ENCODE assay signal across 9 cellular contexts in genomic region chr1:17274186-17275170, GRCh38.
DNase-seq lines count a peak whose midpoint lies in the region; ATAC-seq, FAIRE-seq and TF ChIP-seq lines count a peak whose summit lies in the region.
"Had no signal": no experiment of that assay in that cellular context is flagged by ENCODE, and none has a peak within 500 bp of the region (broad histone marks: within the 10 kb centered on the region; RNA-seq: fewer than 3 reads in every experiment).

No MANE protein-coding gene starts in this region.

- in situ Hi-C loops in astrocyte of the cerebellum (cut with HindIII; ENCODE audit: low sequenced_read_pairs) = no loop called here

- no peak overlapping the region for H3K4me3 ChIP-seq in astrocyte of the cerebellum (ENCODE audit: low read depth, low read length)

- ATAC-seq in GM21390 (IDR thresholded peaks at IDR 0.05; ENCODE audit: unreplicated experiment) (peak; percentile 91), HG02571 (IDR thresholded peaks at IDR 0.05; ENCODE audit: unreplicated experiment) (no peak), HG03139 (IDR thresholded peaks at IDR 0.05; ENCODE audit: unreplicated experiment) (no peak)
- ATAC-seq: naive thymus-derived CD4-positive, alpha-beta T cell had no signal

- no peak for FAIRE-seq in urothelium cell line (lab: Jason Lieb, UNC)

- DNase-seq in D341Med (ENCODE audit: low spot score) = peak; percentile 72
- DNase-seq in NCI-H510A (lab: John Stamatoyannopoulos, UW) = peak; percentile 42
- DNase-seq in astrocyte of the cerebellum (ENCODE audit: low read depth) = no peak
- DNase-seq in kidney tubule cell (ENCODE audit: low spot score) = peak; percentile 39
- DNase-seq in urothelium cell line (ENCODE audit: low spot score) = peak; percentile 62

- peak; percentile 64 for TF ChIP-seq CTCF in astrocyte of the cerebellum (IDR thresholded peaks at IDR 0.05; ENCODE audit: low read depth, low read length, missing control alignments)
